Comparison of ENCODE assay signal across 25 cellular contexts in genomic region chr15:60626051-60626450, GRCh38.
"Had no signal": no experiment of that assay in that cellular context is flagged by ENCODE, and none has a peak within 500 bp of the region (broad histone marks: within the 10 kb centered on the region; RNA-seq: fewer than 3 reads in every experiment).

No MANE protein-coding gene starts in this region.

- H3K4me3 ChIP-seq: adrenal gland, esophagus squamous epithelium, heart left ventricle, ovary, prostate gland, upper lobe of left lung had no signal

- H3K27me3 Mint-ChIP-seq: activated naive CD8-positive, alpha-beta T cell; central memory CD8-positive, alpha-beta T cell; effector memory CD8-positive, alpha-beta T cell; naive thymus-derived CD8-positive, alpha-beta T cell; T-cell had no signal

- FAIRE-seq: astrocyte, colon, islet of Langerhans, TTC549 had no signal

- H3K9me3 Mint-ChIP-seq: activated T-cell treated with anti-CD3 and anti-CD28 coated beads, Interleukin-2, amount 50 U/mL, for 4 hours; activated T-helper 2 cell treated with anti-CD3 and anti-CD28 coated beads, Interferon-gamma antibody, Interleukin-2, Interleukin-4, amounts not matched to agents 10 μg/mL and 5 μg/mL and 100 μg/mL, durations not matched to agents 14 hours and 24 hours and 36 hours; central memory CD8-positive, alpha-beta T cell; effector memory CD8-positive, alpha-beta T cell; naive thymus-derived CD8-positive, alpha-beta T cell; T-helper 2 cell treated with Interferon-gamma antibody and Interleukin-4, amounts not matched to agents 5 μg/mL and 100 μg/mL, for 36 hours had no signal

- H3K27ac ChIP-seq: adrenal gland, esophagus squamous epithelium, heart left ventricle, neutrophil, ovary, prostate gland, upper lobe of left lung had no signal

- ATAC-seq: effector memory CD8-positive, alpha-beta T cell; heart left ventricle; left cardiac atrium; naive thymus-derived CD8-positive, alpha-beta T cell; T-cell had no signal

- H3K9me3 ChIP-seq: adrenal gland, esophagus squamous epithelium, heart left ventricle, neutrophil, ovary, prostate gland, upper lobe of left lung had no signal

- H3K4me1 Mint-ChIP-seq: central memory CD8-positive, alpha-beta T cell had no signal

- H3K27ac Mint-ChIP-seq: activated naive CD8-positive, alpha-beta T cell; activated T-helper 2 cell treated with anti-CD3 and anti-CD28 coated beads, Interferon-gamma antibody, Interleukin-2, Interleukin-4, amounts not matched to agents 10 μg/mL and 5 μg/mL and 100 μg/mL, durations not matched to agents 14 hours and 24 hours and 36 hours; effector memory CD8-positive, alpha-beta T cell; T-cell; T-helper 2 cell treated with Interferon-gamma antibody and Interleukin-4, amounts not matched to agents 5 μg/mL and 100 μg/mL, for 36 hours had no signal

- H3K36me3 Mint-ChIP-seq: activated naive CD8-positive, alpha-beta T cell; T-cell had no signal

- H3K27me3 ChIP-seq: adrenal gland, esophagus squamous epithelium, heart left ventricle, neutrophil, ovary, upper lobe of left lung had no signal

- H3K4me1 ChIP-seq: heart left ventricle, prostate gland, upper lobe of left lung had no signal

- H3K36me3 ChIP-seq: adrenal gland, esophagus squamous epithelium, heart left ventricle, neutrophil, ovary, prostate gland, upper lobe of left lung had no signal

- H3K4me3 Mint-ChIP-seq: activated naive CD8-positive, alpha-beta T cell; activated T-cell treated with anti-CD3 and anti-CD28 coated beads, Interleukin-2, amount 50 U/mL, for 4 hours; central memory CD8-positive, alpha-beta T cell; effector memory CD8-positive, alpha-beta T cell; naive thymus-derived CD8-positive, alpha-beta T cell; T-cell; T-helper 2 cell treated with Interferon-gamma antibody and Interleukin-4, amounts not matched to agents 5 μg/mL and 100 μg/mL, for 36 hours had no signal

- DNase-seq: activated CD4-positive, alpha-beta T cell treated with anti-CD3 and anti-CD28 coated beads for 1 hour; activated CD4-positive, alpha-beta T cell treated with anti-CD3 and anti-CD28 coated beads, Interleukin-2, amount 50 U/mL, for 1 hour; activated naive CD4-positive, alpha-beta T cell; activated T-cell treated with anti-CD3 and anti-CD28 coated beads, Interleukin-2, amount 50 U/mL, for 4 hours; adrenal gland; effector memory CD8-positive, alpha-beta T cell; esophagus squamous epithelium; heart left ventricle; left cardiac atrium; naive thymus-derived CD8-positive, alpha-beta T cell; ovary; stimulated activated CD4-positive, alpha-beta T cell treated with anti-CD3 and anti-CD28 coated beads, Interleukin-4, amount 100 ng/mL, for 4 hours; stimulated activated naive CD8-positive, alpha-beta T cell treated with anti-CD3 and anti-CD28 coated beads, Interleukin-15, Interleukin-2, amounts not matched to agents 100 U/mL and 50 U/mL, for 24 hours; T-cell; upper lobe of left lung had no signal
